In the genomic region with DNA sequence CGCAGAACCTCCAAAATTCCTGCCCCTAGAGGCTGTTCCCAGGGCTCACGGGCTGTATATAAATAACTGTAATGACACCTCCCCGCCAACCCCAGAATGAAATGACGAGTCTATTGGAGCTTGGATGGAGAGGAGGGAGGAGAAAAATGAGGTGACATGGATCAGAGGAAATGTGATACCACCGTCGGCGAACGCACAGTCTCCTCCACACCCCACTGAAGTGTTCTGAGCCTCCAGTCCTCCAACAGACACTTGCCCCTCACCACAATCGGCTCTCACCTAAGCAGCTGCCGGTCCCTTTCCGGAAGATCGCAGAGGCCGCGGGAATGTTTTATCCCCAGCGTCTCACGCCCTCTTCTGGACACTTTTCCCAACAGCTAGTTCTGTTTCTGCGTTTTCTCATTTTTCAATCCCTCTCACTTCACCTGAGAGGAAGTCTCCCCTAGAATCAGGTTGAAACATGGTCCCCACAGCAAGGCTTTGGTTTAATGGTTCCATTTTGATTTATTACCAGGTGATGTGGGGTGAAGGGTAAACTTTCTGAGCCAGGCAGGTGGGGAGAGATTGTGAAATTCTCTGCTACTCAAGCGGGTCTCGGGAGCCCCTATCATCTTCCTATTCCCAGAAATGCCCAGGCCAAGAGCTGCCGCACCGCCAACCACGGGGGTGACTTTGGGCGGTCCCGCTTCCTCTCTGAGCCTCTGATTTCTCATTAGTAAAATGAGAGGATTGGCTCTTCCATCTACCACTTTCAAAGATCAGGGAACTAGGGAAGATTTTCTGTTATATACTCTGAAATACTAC, we compare ENCODE assay signal across 8 cellular contexts. TPM values are rescaled to one million over a fixed set of nuclear protein-coding genes. Genes with fewer than 3 reads are reported as not detected.
DNase-seq lines count a peak whose midpoint lies in the region; ATAC-seq, FAIRE-seq and TF ChIP-seq lines count a peak whose summit lies in the region.

No MANE protein-coding gene starts in this region.

- no peak overlapping the region for H3K18ac ChIP-seq in mesenchymal stem cell (ENCODE audit: low read depth in 1 of 2, low read length in 2 of 2)

- no peak overlapping the region for H4K8ac ChIP-seq in mesenchymal stem cell (ENCODE audit: low read length)

- 16% methylated on average over 15 of the region's 24 CpGs for WGBS in mesenchymal stem cell

- H2AFZ ChIP-seq in mesenchymal stem cell (ENCODE audit: low read depth, low read length), result no peak overlapping the region

- H3K23ac ChIP-seq in mesenchymal stem cell (ENCODE audit: low read length in 2 of 2), result no peak overlapping the region

- H2BK15ac ChIP-seq in mesenchymal stem cell (ENCODE audit: low read depth, poor library complexity, severe bottlenecking), result no peak overlapping the region

- no peak for ATAC-seq in HG02623 (IDR thresholded peaks at IDR 0.05; ENCODE audit: unreplicated experiment)

- no peaks in the 10 kb centered on the region; the same call in 1 of the 2 replicates for H3K9me3 ChIP-seq in NT2/D1 (ENCODE audit: insufficient read depth, low read length)
- no peaks in the 10 kb centered on the region for H3K9me3 ChIP-seq in duodenal mucosa (ENCODE audit: control insufficient read depth in 1 of 2, low read length in 2 of 2)
- H3K9me3 ChIP-seq in mesenchymal stem cell (ENCODE audit: control insufficient read depth, low read length), result no peaks in the 10 kb centered on the region

- H3K36me3 ChIP-seq in NT2/D1 (ENCODE audit: insufficient read depth, insufficient read length, low read length) (no peaks in the 10 kb centered on the region), duodenal mucosa (ENCODE audit: control insufficient read depth in 1 of 2, insufficient read depth in 2 of 2, low read length in 2 of 2) (no peaks in the 10 kb centered on the region), mesenchymal stem cell (ENCODE audit: control insufficient read depth in 1 of 2, insufficient read depth in 2 of 2, low read depth in 1 of 2, low read length in 2 of 2) (no peaks in the 10 kb centered on the region)

- H3K27me3 ChIP-seq in NT2/D1 (ENCODE audit: insufficient read depth, insufficient read length) (peaks cover 8% of the 10 kb centered on the region), duodenal mucosa (ENCODE audit: control insufficient read depth in 1 of 2, insufficient read depth in 2 of 2, low read length in 2 of 2) (peaks cover 3 to 4% of the 10 kb centered on the region in 2 donors), mesenchymal stem cell (ENCODE audit: control insufficient read depth in 1 of 2, insufficient read depth in 1 of 2, low read length in 2 of 2) (peaks cover 44 to 54% of the 10 kb centered on the region in 2 experiments)

- no peak overlapping the region for H4K91ac ChIP-seq in mesenchymal stem cell (ENCODE audit: low read length)

- H3K4me1 ChIP-seq in NT2/D1 (ENCODE audit: insufficient read depth, insufficient read length), result no peaks in the 10 kb centered on the region
- H3K4me1 ChIP-seq in duodenal mucosa (ENCODE audit: control insufficient read depth in 1 of 2, insufficient read depth in 2 of 2, low read length in 2 of 2), result peaks cover 0 to 3% of the 10 kb centered on the region in 2 donors
- H3K4me1 ChIP-seq in mesenchymal stem cell (ENCODE audit: control insufficient read depth, insufficient read depth, low read depth, low read length), result peaks cover 3% of the 10 kb centered on the region

- H3K4me2 ChIP-seq in mesenchymal stem cell (ENCODE audit: low read length, poor library complexity, severe bottlenecking), result peak overlapping the region; percentile 45

- no peak overlapping the region for H3K14ac ChIP-seq in mesenchymal stem cell (ENCODE audit: low read length in 2 of 2)

- no peak overlapping the region for H2AK5ac ChIP-seq in mesenchymal stem cell (ENCODE audit: low read length, severe bottlenecking)

- no peak overlapping the region for H2BK12ac ChIP-seq in mesenchymal stem cell (ENCODE audit: low read length in 2 of 2)

- peak; percentile 65 for TF ChIP-seq CTCF in D721Med (IDR thresholded peaks at IDR 0.05; ENCODE audit: insufficient read depth, missing control alignments)

- peak; percentile 25 for FAIRE-seq in D721Med (lab: Jason Lieb, UNC)

- no peak overlapping the region for H2BK5ac ChIP-seq in mesenchymal stem cell (ENCODE audit: low read depth, low read length, poor library complexity, severe bottlenecking)

- H3K4ac ChIP-seq in mesenchymal stem cell (ENCODE audit: low read depth in 1 of 2, low read length in 2 of 2), result no peak overlapping the region

- no peaks in the 10 kb centered on the region for H3K79me1 ChIP-seq in mesenchymal stem cell (replicated peaks; ENCODE audit: low read length, poor library complexity, severe bottlenecking)

- no peak overlapping the region for H2BK120ac ChIP-seq in mesenchymal stem cell (ENCODE audit: low read depth, low read length)

- H3K4me3 ChIP-seq in NT2/D1 (ENCODE audit: insufficient read length, low read depth) (no peak overlapping the region), duodenal mucosa (ENCODE audit: low read depth in 1 of 2, low read length in 2 of 2) (peak overlapping the region; percentile 16 to 33), mesenchymal stem cell (ENCODE audit: insufficient read depth in 1 of 2, low read depth in 1 of 2, low read length in 2 of 2) (no peak overlapping the region)

- DNase-seq in D721Med (ENCODE audit: insufficient read length, low spot score) (peak; percentile 68), HS-27A (ENCODE audit: low read depth) (peak; percentile 7), NT2/D1 (ENCODE audit: low read depth, low spot score) (peak; percentile 40), mesenchymal stem cell (peak; percentile 30), activated gamma-delta T cell treated with Interleukin-2 at 50 U/mL for 16 hours (no peak)
- no peak for DNase-seq in activated CD8-positive, alpha-beta memory T cell treated with anti-CD3 and anti-CD28 coated beads, Interleukin-2, amount 50 U/mL, for 48 hours

- no peak overlapping the region for H3K9ac ChIP-seq in NT2/D1 (ENCODE audit: insufficient read length, low read depth)
- H3K9ac ChIP-seq in duodenal mucosa (ENCODE audit: low read depth in 1 of 2, low read length in 2 of 2), result no peak overlapping the region
- no peak overlapping the region for H3K9ac ChIP-seq in mesenchymal stem cell (ENCODE audit: low read length)

- no peak overlapping the region for H3K27ac ChIP-seq in duodenal mucosa (ENCODE audit: low read depth, low read length)
- no peak overlapping the region for H3K27ac ChIP-seq in mesenchymal stem cell (ENCODE audit: low read length, poor library complexity, severe bottlenecking)

RNA-seq across cellular contexts. Expression of a gene that starts 9.1 kb away (rescaled TPM):
- polyA plus RNA-seq in mesenchymal stem cell (2013, experiment 1 of 2), result 0.54 TPM
- 0.60 TPM for polyA plus RNA-seq in mesenchymal stem cell (2013, experiment 2 of 2)

Comparison
In these comparisons a context has a peak if more than half of its experiments do, and no peak if none do; other contexts are left out.
1. DNase-seq: peak in D721Med (single experiment), HS-27A (single experiment), NT2/D1 (single experiment) and mesenchymal stem cell (single experiment); none in activated CD8-positive, alpha-beta memory T cell treated with anti-CD3 and anti-CD28 coated beads, Interleukin-2, amount 50 U/mL, for 48 hours (single experiment) and activated gamma-delta T cell treated with Interleukin-2 at 50 U/mL for 16 hours (single experiment).
2. H3K4me3 ChIP-seq: peak in duodenal mucosa (2 of 2); none in NT2/D1 (single experiment) and mesenchymal stem cell (0 of 2).